Comparison of ENCODE assay signal across 8 cellular contexts in genomic region chr10:88687853-88688467, GRCh38. TPM values are rescaled to one million over a fixed set of nuclear protein-coding genes. Genes with fewer than 3 reads are reported as not detected.
A peak's percentile ranks its signal among the peaks of the same experiment; 100 is the strongest.
DNase-seq lines count a peak whose midpoint lies in the region; ATAC-seq and TF ChIP-seq lines count a peak whose summit lies in the region.

No MANE protein-coding gene starts in this region.

- DNase-seq in HPDE6-E6E7 (ENCODE audit: extremely low spot score) (peak; percentile 19), SW480 (ENCODE audit: low spot score) (peak; percentile 49), foreskin keratinocyte (no peak), thoracic aorta (ENCODE audit: low spot score) (no peak)
- DNase-seq in activated T-helper 2 cell treated with anti-CD3 and anti-CD28 coated beads, Interferon-gamma antibody, Interleukin-2, Interleukin-4, amounts not matched to agents 10 μg/mL and 5 μg/mL and 100 μg/mL, durations not matched to agents 14 hours and 24 hours and 36 hours (ENCODE audit: low spot score): no peak

- no peak for TF ChIP-seq POLR2A in GM18505 (IDR thresholded peaks at IDR 0.05; ENCODE audit: borderline replicate concordance, extremely low read depth, insufficient read depth, insufficient read length)

- H3K27me3 ChIP-seq in foreskin keratinocyte (no peaks in the 10 kb centered on the region), thoracic aorta (replicated peaks; ENCODE audit: insufficient read depth) (no peaks in the 10 kb centered on the region)

- intact Hi-C loops in activated T-helper 2 cell treated with anti-CD3 and anti-CD28 coated beads, Interferon-gamma antibody, Interleukin-2, Interleukin-4, amounts not matched to agents 10 μg/mL and 5 μg/mL and 100 μg/mL, durations not matched to agents 14 hours and 24 hours and 36 hours (cut with micrococcal nuclease): loop anchor here (1.0 to 5.0 kb wide), 2 partner anchors 122 to 244 kb away; no protein-coding TSS in a partner anchor

- H3K36me3 Mint-ChIP-seq in activated T-helper 2 cell treated with anti-CD3 and anti-CD28 coated beads, Interferon-gamma antibody, Interleukin-2, Interleukin-4, amounts not matched to agents 10 μg/mL and 5 μg/mL and 100 μg/mL, durations not matched to agents 14 hours and 24 hours and 36 hours (ENCODE audit: low read depth): no peaks in the 10 kb centered on the region

- no peak overlapping the region for H3K4me3 Mint-ChIP-seq in activated T-helper 2 cell treated with anti-CD3 and anti-CD28 coated beads, Interferon-gamma antibody, Interleukin-2, Interleukin-4, amounts not matched to agents 10 μg/mL and 5 μg/mL and 100 μg/mL, durations not matched to agents 14 hours and 24 hours and 36 hours (ENCODE audit: low read depth)

- TF ChIP-seq CTCF in C4-2B (conservative IDR thresholded peaks at IDR 0.05): peak; percentile 71
- peak; percentile 86 for TF ChIP-seq CTCF in foreskin keratinocyte (conservative IDR thresholded peaks at IDR 0.05)
- TF ChIP-seq CTCF in thoracic aorta (IDR thresholded peaks at IDR 0.05): peak; percentile 59

- H3K4me1 Mint-ChIP-seq in activated T-helper 2 cell treated with anti-CD3 and anti-CD28 coated beads, Interferon-gamma antibody, Interleukin-2, Interleukin-4, amounts not matched to agents 10 μg/mL and 5 μg/mL and 100 μg/mL, durations not matched to agents 14 hours and 24 hours and 36 hours (ENCODE audit: low read depth): no peaks in the 10 kb centered on the region

- H3K4me3 ChIP-seq in thoracic aorta: no peak overlapping the region

- no peaks in the 10 kb centered on the region for H3K9me3 ChIP-seq in thoracic aorta

- H3K27ac ChIP-seq in C4-2B: no peak overlapping the region
- H3K27ac ChIP-seq in foreskin keratinocyte: no peak overlapping the region
- H3K27ac ChIP-seq in thoracic aorta: no peak overlapping the region

- H3K9me3 Mint-ChIP-seq in activated T-helper 2 cell treated with anti-CD3 and anti-CD28 coated beads, Interferon-gamma antibody, Interleukin-2, Interleukin-4, amounts not matched to agents 10 μg/mL and 5 μg/mL and 100 μg/mL, durations not matched to agents 14 hours and 24 hours and 36 hours: no peaks in the 10 kb centered on the region

- ATAC-seq in foreskin keratinocyte: no peak
- ATAC-seq in thoracic aorta (ENCODE audit: insufficient number of reproducible peaks, low FRiP score, low read depth): no peak
- no peak for ATAC-seq in GM21529 (IDR thresholded peaks at IDR 0.05; ENCODE audit: unreplicated experiment)
- ATAC-seq in GM18505 (IDR thresholded peaks at IDR 0.05; ENCODE audit: unreplicated experiment): no peak

- no peaks in the 10 kb centered on the region for H3K4me1 ChIP-seq in foreskin keratinocyte
- H3K4me1 ChIP-seq in thoracic aorta (ENCODE audit: control insufficient read depth in 1 of 2, low read depth in 2 of 2): no peaks in the 10 kb centered on the region

- H3K36me3 ChIP-seq in thoracic aorta: no peaks in the 10 kb centered on the region

- H3K27me3 Mint-ChIP-seq in activated T-helper 2 cell treated with anti-CD3 and anti-CD28 coated beads, Interferon-gamma antibody, Interleukin-2, Interleukin-4, amounts not matched to agents 10 μg/mL and 5 μg/mL and 100 μg/mL, durations not matched to agents 14 hours and 24 hours and 36 hours (ENCODE audit: low read depth): peaks cover 29% of the 10 kb centered on the region

- H3K27ac Mint-ChIP-seq in activated T-helper 2 cell treated with anti-CD3 and anti-CD28 coated beads, Interferon-gamma antibody, Interleukin-2, Interleukin-4, amounts not matched to agents 10 μg/mL and 5 μg/mL and 100 μg/mL, durations not matched to agents 14 hours and 24 hours and 36 hours: no peak overlapping the region

RNA-seq across cellular contexts. Expression of gene LIPK, which starts 18.1 kb away (rescaled TPM):
- not detected in 2 replicates for total RNA-seq in foreskin keratinocyte
- polyA plus RNA-seq in foreskin keratinocyte: not detected in 2 replicates
- not detected for total RNA-seq in thoracic aorta
- total RNA-seq in activated T-helper 2 cell treated with anti-CD3 and anti-CD28 coated beads, Interferon-gamma antibody, Interleukin-2, Interleukin-4, amounts not matched to agents 10 μg/mL and 5 μg/mL and 100 μg/mL, durations not matched to agents 14 hours and 24 hours and 36 hours: not detected in 2 replicates

RNA-seq across cellular contexts. Expression of gene LIPF, which starts 23.7 kb away (rescaled TPM):
- not detected in 2 replicates for total RNA-seq in foreskin keratinocyte
- polyA plus RNA-seq in foreskin keratinocyte: not detected in 2 replicates
- total RNA-seq in thoracic aorta: not detected
- total RNA-seq in activated T-helper 2 cell treated with anti-CD3 and anti-CD28 coated beads, Interferon-gamma antibody, Interleukin-2, Interleukin-4, amounts not matched to agents 10 μg/mL and 5 μg/mL and 100 μg/mL, durations not matched to agents 14 hours and 24 hours and 36 hours: not detected in 2 replicates

Comparison
In these comparisons a context has a peak if more than half of its experiments do, and no peak if none do; other contexts are left out.
1. DNase-seq: peak in HPDE6-E6E7 (single experiment) and SW480 (single experiment); none in foreskin keratinocyte (0 of 2), thoracic aorta (single experiment) and activated T-helper 2 cell treated with anti-CD3 and anti-CD28 coated beads, Interferon-gamma antibody, Interleukin-2, Interleukin-4, amounts not matched to agents 10 μg/mL and 5 μg/mL and 100 μg/mL, durations not matched to agents 14 hours and 24 hours and 36 hours (single experiment).
2. Peak in every context shown above with its lines, with median percentiles within 50 percentile points of each other: CTCF ChIP-seq.